In the genomic region with DNA sequence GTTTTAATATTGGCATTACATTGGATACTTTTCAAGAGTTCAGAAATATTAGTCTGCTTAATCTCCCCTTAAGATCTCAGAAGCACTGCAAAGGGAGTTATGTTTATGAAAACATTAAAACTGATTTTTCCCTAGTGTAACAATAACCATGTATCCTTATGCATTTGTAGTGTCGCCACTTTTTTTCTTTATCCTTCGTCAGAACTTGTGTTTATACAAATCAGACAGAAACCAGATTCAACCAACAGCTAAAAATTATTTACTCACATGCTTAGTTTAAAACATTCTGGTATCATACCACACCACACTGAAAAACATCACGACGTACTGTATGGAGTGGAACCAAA, we compare ENCODE assay signal across 8 cellular contexts. TPM values are rescaled to one million over a fixed set of nuclear protein-coding genes. Genes with fewer than 3 reads are reported as not detected.
DNase-seq lines count a peak whose midpoint lies in the region; ATAC-seq and TF ChIP-seq lines count a peak whose summit lies in the region.

No MANE protein-coding gene starts in this region.

- no peak for ATAC-seq in naive thymus-derived CD8-positive, alpha-beta T cell
- no peak for ATAC-seq in GM18511 (IDR thresholded peaks at IDR 0.05; ENCODE audit: unreplicated experiment)

- H3K4me3 Mint-ChIP-seq in chondrocyte (ENCODE audit: unreplicated experiment), result peak overlapping the region; percentile 99
- H3K4me3 Mint-ChIP-seq in naive thymus-derived CD8-positive, alpha-beta T cell, result peak overlapping the region; percentile 81 to 97 (median 92)

- DNase-seq in AG09309 (ENCODE audit: low read depth), result no peak
- no peak for DNase-seq in Jurkat, Clone E6-1 (ENCODE audit: low read depth, low spot score)
- no peak for DNase-seq in chondrocyte (ENCODE audit: low spot score)
- no peak for DNase-seq in naive thymus-derived CD8-positive, alpha-beta T cell
- no peak for DNase-seq in NCI-H446 treated with DMSO at 0.1 percent for 48 hours (lab: John Stamatoyannopoulos, UW)
- DNase-seq in glomerular visceral epithelial cell (ENCODE audit: extremely low spot score), result no peak
- DNase-seq in NOMO-1 treated with DMSO at 0.1 percent for 48 hours (lab: John Stamatoyannopoulos, UW; ENCODE audit: unreplicated experiment), result no peak

- H3K36me3 Mint-ChIP-seq in chondrocyte (ENCODE audit: low read depth), result no peaks in the 10 kb centered on the region
- peaks cover 0 to 2% (median 0%) of the 10 kb centered on the region in 3 donors for H3K36me3 Mint-ChIP-seq in naive thymus-derived CD8-positive, alpha-beta T cell

- TF ChIP-seq CTCF in AG09309 (IDR thresholded peaks at IDR 0.05; ENCODE audit: control insufficient read depth, insufficient read depth, low read depth, low read length, missing control alignments) (no peak), chondrocyte (IDR thresholded peaks at IDR 0.05) (no peak)

- peak overlapping the region; percentile 97 for H3K27ac Mint-ChIP-seq in chondrocyte (ENCODE audit: unreplicated experiment)
- peak overlapping the region in 9 of 10 donors; percentile 84 to 96 (median 94) for H3K27ac Mint-ChIP-seq in naive thymus-derived CD8-positive, alpha-beta T cell

- peak overlapping the region; percentile 90 for H3K4me3 ChIP-seq in AG09309 (ENCODE audit: control insufficient read depth, low read depth, low read length)
- H3K4me3 ChIP-seq in Jurkat, Clone E6-1 (ENCODE audit: low read length), result peak overlapping the region; percentile 72

- no peaks in the 10 kb centered on the region for H3K27me3 Mint-ChIP-seq in chondrocyte (ENCODE audit: low read depth)
- H3K27me3 Mint-ChIP-seq in naive thymus-derived CD8-positive, alpha-beta T cell, result peaks cover 0 to 17% (median 3%) of the 10 kb centered on the region in 5 donors

- H3K4me1 Mint-ChIP-seq in chondrocyte (ENCODE audit: low read depth), result peaks cover 59% of the 10 kb centered on the region
- peaks cover 8 to 46% (median 25%) of the 10 kb centered on the region in 4 donors for H3K4me1 Mint-ChIP-seq in naive thymus-derived CD8-positive, alpha-beta T cell

- POLR2A ChIA-PET in naive thymus-derived CD8-positive, alpha-beta T cell (lab: Charles Lee), result interaction anchor here (1.4 kb wide), 1 partner anchor 101 kb away, joined by 4 read pairs; a partner anchor contains a TSS

- no peaks in the 10 kb centered on the region for H3K9me3 Mint-ChIP-seq in chondrocyte (ENCODE audit: low read depth)
- H3K9me3 Mint-ChIP-seq in naive thymus-derived CD8-positive, alpha-beta T cell, result no peaks in the 10 kb centered on the region

RNA-seq across cellular contexts. Expression of a gene that starts 1.3 kb away (rescaled TPM):
- polyA plus RNA-seq in Jurkat, Clone E6-1 (2012; ENCODE audit: insufficient read depth, insufficient read length), result 14.5 TPM
- total RNA-seq in chondrocyte, result 56.0 to 63.6 TPM (median 56.3 TPM) in 3 replicates
- total RNA-seq in naive thymus-derived CD8-positive, alpha-beta T cell, result 1 to 10 TPM; 2.3 to 2.7 TPM
- polyA plus RNA-seq in naive thymus-derived CD8-positive, alpha-beta T cell, result under 1 TPM; 0.09 to 0.36 (median 0.32) TPM

Comparison
In these comparisons a context has a peak if more than half of its experiments do, and no peak if none do; other contexts are left out.
1. RNA of a gene that starts 1.3 kb away (total RNA-seq): 56.0 to 63.6 TPM in chondrocyte; 2.3 to 2.7 TPM in naive thymus-derived CD8-positive, alpha-beta T cell; every median in the first group is over 10 times any median in the second.